Comparison of ENCODE assay signal across 24 cellular contexts in genomic region chr12:15677207-15677606, GRCh38.
"Had no signal": no experiment of that assay in that cellular context is flagged by ENCODE, and none has a peak within 500 bp of the region (broad histone marks: within the 10 kb centered on the region; RNA-seq: fewer than 3 reads in every experiment).

No MANE protein-coding gene starts in this region.

- H3K27me3 ChIP-seq: breast epithelium, heart left ventricle, neutrophil, right lobe of liver, tibial artery had no signal

- H3K9me3 ChIP-seq: breast epithelium, heart left ventricle, mucosa of descending colon, neutrophil, right lobe of liver, tibial artery had no signal

- H3K4me3 ChIP-seq: breast epithelium, coronary artery, heart left ventricle, mucosa of descending colon, right lobe of liver, skin epidermis, tibial artery had no signal

- H3K4me1 Mint-ChIP-seq: activated B cell treated with CpG ODN at 0.5 μM for 24 hours; activated CD4-positive, alpha-beta T cell treated with anti-CD3 and anti-CD28 coated beads for 36 hours; central memory CD8-positive, alpha-beta T cell; memory B cell had no signal

- DNase-seq: activated B cell treated with CpG ODN at 0.5 μM for 24 hours; activated CD4-positive, alpha-beta T cell treated with anti-CD3 and anti-CD28 coated beads for 36 hours; activated CD4-positive, alpha-beta T cell treated with anti-CD3 and anti-CD28 coated beads, Interleukin-2, amount 50 U/mL, for 48 hours; activated CD8-positive, alpha-beta memory T cell treated with anti-CD3 and anti-CD28 coated beads, Interleukin-2, amount 50 U/mL, for 48 hours; activated naive CD4-positive, alpha-beta T cell; activated T-cell treated with anti-CD3 and anti-CD28 coated beads, Interleukin-2, amount 50 U/mL, for 4 hours; amniotic stem cell; heart left ventricle; islet precursor cell; left cardiac atrium; mucosa of descending colon; right lobe of liver; stimulated activated CD4-positive, alpha-beta T cell treated with anti-CD3 and anti-CD28 coated beads, Interleukin-1b, Interleukin-23, amount 100 ng/mL, for 48 hours; T1000; tibial artery had no signal

- H3K4me3 Mint-ChIP-seq: activated B cell treated with CpG ODN at 0.5 μM for 24 hours; activated CD4-positive, alpha-beta T cell treated with anti-CD3 and anti-CD28 coated beads for 36 hours; activated naive CD8-positive, alpha-beta T cell; activated T-cell treated with anti-CD3 and anti-CD28 coated beads, Interleukin-2, amount 50 U/mL, for 4 hours; central memory CD8-positive, alpha-beta T cell; memory B cell; stimulated activated naive CD8-positive, alpha-beta T cell treated with anti-CD3 and anti-CD28 coated beads, Interleukin-15, Interleukin-2, amounts not matched to agents 100 ng/mL and 50 ng/mL, for 24 hours had no signal

- H3K27ac ChIP-seq: breast epithelium, coronary artery, heart left ventricle, neutrophil, right lobe of liver, skin epidermis, tibial artery had no signal

- H3K27ac Mint-ChIP-seq: activated B cell treated with CpG ODN at 0.5 μM for 24 hours; activated CD4-positive, alpha-beta T cell treated with anti-CD3 and anti-CD28 coated beads for 36 hours; activated naive CD8-positive, alpha-beta T cell; activated T-helper 2 cell treated with anti-CD3 and anti-CD28 coated beads, Interferon-gamma antibody, Interleukin-2, Interleukin-4, amounts not matched to agents 10 μg/mL and 5 μg/mL and 100 μg/mL, durations not matched to agents 14 hours and 24 hours and 36 hours; memory B cell; stimulated activated naive CD8-positive, alpha-beta T cell treated with anti-CD3 and anti-CD28 coated beads, Interleukin-15, Interleukin-2, amounts not matched to agents 100 ng/mL and 50 ng/mL, for 24 hours had no signal

- H3K9me3 Mint-ChIP-seq: activated B cell treated with CpG ODN at 0.5 μM for 24 hours; activated T-cell treated with anti-CD3 and anti-CD28 coated beads, Interleukin-2, amount 50 U/mL, for 4 hours; activated T-helper 2 cell treated with anti-CD3 and anti-CD28 coated beads, Interferon-gamma antibody, Interleukin-2, Interleukin-4, amounts not matched to agents 10 μg/mL and 5 μg/mL and 100 μg/mL, durations not matched to agents 14 hours and 24 hours and 36 hours; central memory CD8-positive, alpha-beta T cell; memory B cell; stimulated activated naive CD8-positive, alpha-beta T cell treated with anti-CD3 and anti-CD28 coated beads, Interleukin-15, Interleukin-2, amounts not matched to agents 100 ng/mL and 50 ng/mL, for 24 hours had no signal

- H3K27me3 Mint-ChIP-seq: activated B cell treated with CpG ODN at 0.5 μM for 24 hours; activated CD4-positive, alpha-beta T cell treated with anti-CD3 and anti-CD28 coated beads for 36 hours; memory B cell had no signal

- H3K36me3 ChIP-seq: breast epithelium, neutrophil, right lobe of liver had no signal

- H3K36me3 Mint-ChIP-seq: activated naive CD8-positive, alpha-beta T cell; memory B cell had no signal

- H3K4me1 ChIP-seq: breast epithelium, right lobe of liver had no signal

- ATAC-seq: activated CD4-positive, alpha-beta T cell treated with anti-CD3 and anti-CD28 coated beads for 36 hours; activated T-cell treated with anti-CD3 and anti-CD28 coated beads, Interleukin-2, amount 50 U/mL, for 4 hours; heart left ventricle; left cardiac atrium; mucosa of descending colon; right lobe of liver had no signal
